ENCODE assay signal across 8 cellular contexts in genomic region chr6:152982768-152983636, GRCh38. TPM values are rescaled to one million over a fixed set of nuclear protein-coding genes. Genes with fewer than 3 reads are reported as not detected.
DNase-seq lines count a peak whose midpoint lies in the region; ATAC-seq and TF ChIP-seq lines count a peak whose summit lies in the region.

Gene FBXO5 (minus strand): TSS chr6:152983041. CDS start chr6:152982959, 82 bp downstream.

- no peaks in the 10 kb centered on the region for H3K9me3 Mint-ChIP-seq in CD8-positive, alpha-beta memory T cell

- H3K4me1 Mint-ChIP-seq in CD8-positive, alpha-beta memory T cell = peaks cover 34 to 65% (median 61%) of the 10 kb centered on the region in 3 donors

- WGBS in lung, 2 donors = 0% methylated on average over 77 to 82 of the region's 82 CpGs

- no peaks in the 10 kb centered on the region for H3K27me3 ChIP-seq in CD8-positive, alpha-beta memory T cell (ENCODE audit: insufficient read depth, low read length, poor library complexity, severe bottlenecking)
- no peaks in the 10 kb centered on the region for H3K27me3 ChIP-seq in lung (ENCODE audit: control insufficient read depth, insufficient read depth)

- H3K36me3 ChIP-seq in CD8-positive, alpha-beta memory T cell (ENCODE audit: insufficient read depth, low read length) = no peaks in the 10 kb centered on the region
- peaks cover 1 to 3% of the 10 kb centered on the region in 2 donors for H3K36me3 ChIP-seq in lung (ENCODE audit: control insufficient read depth in 2 of 2, insufficient read depth in 2 of 2, low read length in 2 of 2)

- TF ChIP-seq CTCF in lung (IDR thresholded peaks at IDR 0.05; ENCODE audit: control extremely low read depth, extremely low read depth) = no peak

- H3K27ac ChIP-seq in CD8-positive, alpha-beta memory T cell (ENCODE audit: low read depth, low read length) = peak within 1 kb of the TSS; percentile 89
- H3K27ac ChIP-seq in lung (ENCODE audit: low read depth in 1 of 2, low read length in 1 of 2) = peak within 1 kb of the TSS; percentile 83 to 96

- H3K36me3 Mint-ChIP-seq in CD8-positive, alpha-beta memory T cell = peaks cover 0 to 17% (median 0%) of the 10 kb centered on the region in 3 donors

- H3K4me1 ChIP-seq in CD8-positive, alpha-beta memory T cell (ENCODE audit: insufficient read depth, low read length) = peaks cover 28% of the 10 kb centered on the region
- H3K4me1 ChIP-seq in lung (ENCODE audit: control insufficient read depth in 2 of 2, insufficient read depth in 2 of 2, low read length in 2 of 2) = peaks cover 8 to 13% of the 10 kb centered on the region in 2 donors

- peak within 1 kb of the TSS; percentile 92 to 100 (median 99) for H3K4me3 Mint-ChIP-seq in CD8-positive, alpha-beta memory T cell

- peak within 1 kb of the TSS; percentile 75 for H3K4me3 ChIP-seq in CD8-positive, alpha-beta memory T cell (ENCODE audit: low read length)
- peak within 1 kb of the TSS; percentile 78 for H3K4me3 ChIP-seq in lung

- POLR2A ChIA-PET in CD8-positive, alpha-beta memory T cell (lab: Charles Lee) = interaction anchor here (0.7 to 1.2 kb wide), 4 partner anchors 10 to 1593 kb away, joined by 4 to 6 read pairs (median 4); no protein-coding TSS in a partner anchor

- peak; percentile 96 to 98 (median 97) for DNase-seq in CD8-positive, alpha-beta memory T cell
- DNase-seq in HS-5 (ENCODE audit: low read depth) (peak; percentile 92), lung (ENCODE audit: low spot score) (peak; percentile 96)
- DNase-seq in NK-92 treated with Interleukin-12 subunit alpha and Interleukin-12 subunit beta, amount 100 ng/mL, for 24 hours (lab: John Stamatoyannopoulos, UW) = peak; percentile 97
- peak; percentile 98 for DNase-seq in activated CD8-positive, alpha-beta memory T cell treated with anti-CD3 and anti-CD28 coated beads for 24 hours
- DNase-seq in effector CD8-positive, alpha-beta T cell (lab: John Stamatoyannopoulos, UW) = peak; percentile 94
- DNase-seq in stimulated activated CD4-positive, alpha-beta T cell treated with anti-CD3 and anti-CD28 coated beads, TNF-alpha, amount 100 ng/mL, for 4 hours (ENCODE audit: low read depth in 3 of 3) = peak; percentile 92 to 96 (median 95)

- no peaks in the 10 kb centered on the region for H3K9me3 ChIP-seq in CD8-positive, alpha-beta memory T cell (ENCODE audit: low read length)
- H3K9me3 ChIP-seq in lung (ENCODE audit: control insufficient read depth in 2 of 2, insufficient read depth in 1 of 2, low read length in 1 of 2) = no peaks in the 10 kb centered on the region

- ATAC-seq in GM19468 (IDR thresholded peaks at IDR 0.05; ENCODE audit: extremely low read depth, unreplicated experiment) (peak; percentile 90), lung (ENCODE audit: insufficient read depth, low FRiP score) (peak; percentile 97)

- no peaks in the 10 kb centered on the region for H3K27me3 Mint-ChIP-seq in CD8-positive, alpha-beta memory T cell

- H3K27ac Mint-ChIP-seq in CD8-positive, alpha-beta memory T cell = peak within 1 kb of the TSS; percentile 93 to 100 (median 98)

- CTCF ChIA-PET in CD8-positive, alpha-beta memory T cell (lab: Charles Lee) = interaction anchor here (1.3 to 1.7 kb wide), 2 partner anchors 9 to 18 kb away, joined by 3 to 7 read pairs; no protein-coding TSS in a partner anchor

RNA-seq across cellular contexts. Expression of gene FBXO5, which starts in this region (rescaled TPM):
- total RNA-seq in CD8-positive, alpha-beta memory T cell = 10 to 100 TPM; 29.7 to 33.8 TPM
- 7.6 TPM for polyA plus RNA-seq in CD8-positive, alpha-beta memory T cell
- 10 to 100 TPM in 1 of 2 donors, 1 to 10 TPM in 1; 4.2 to 10.5 TPM for total RNA-seq in lung
- 1 to 10 TPM; 1.8 to 2.8 TPM for polyA plus RNA-seq in lung

Comparison
In these comparisons a context has a peak if more than half of its experiments do, and no peak if none do; other contexts are left out.
1. Peak in every context shown above with its lines: DNase-seq, ATAC-seq, H3K4me3 ChIP-seq and H3K27ac ChIP-seq.